ENCODE assay signal across 13 cellular contexts in genomic region chr9:81819859-81820546, GRCh38.
A peak's percentile ranks its signal among the peaks of the same experiment; 100 is the strongest.
DNase-seq lines count a peak whose midpoint lies in the region; ATAC-seq and TF ChIP-seq lines count a peak whose summit lies in the region.
"Had no signal": no experiment of that assay in that cellular context is flagged by ENCODE, and none has a peak within 500 bp of the region (broad histone marks: within the 10 kb centered on the region; RNA-seq: fewer than 3 reads in every experiment).

No MANE protein-coding gene starts in this region.

- no peaks in the 10 kb centered on the region for H3K9me3 ChIP-seq in right cardiac atrium (ENCODE audit: control insufficient read depth, low read length)
- H3K9me3 ChIP-seq: spleen had no signal

- ATAC-seq in right cardiac atrium, result peak; percentile 26 to 48
- no peak for ATAC-seq in Right ventricle myocardium superior (ENCODE audit: poor library complexity)
- ATAC-seq in HG03095 (IDR thresholded peaks at IDR 0.05; ENCODE audit: unreplicated experiment), result no peak
- ATAC-seq: GM12878; naive thymus-derived CD8-positive, alpha-beta T cell had no signal

- no peak for DNase-seq in right cardiac atrium
- DNase-seq in Right ventricle myocardium superior, result no peak
- DNase-seq in fibroblast of peridontal ligament (ENCODE audit: extremely low read depth), result peak; percentile 71
- DNase-seq in neural crest cell (ENCODE audit: low read depth, low spot score), result no peak
- DNase-seq in type B pancreatic cell (ENCODE audit: extremely low spot score, unreplicated experiment), result no peak
- no peak for DNase-seq in UCSD-AML1 (lab: John Stamatoyannopoulos, UW; ENCODE audit: unreplicated experiment)
- DNase-seq in NCI-H1694 (lab: John Stamatoyannopoulos, UW), result no peak
- DNase-seq: activated naive CD4-positive, alpha-beta T cell treated with Interleukin-2 at 50 U/mL for 16 hours; naive thymus-derived CD8-positive, alpha-beta T cell; RPMI8226; spleen had no signal

- TF ChIP-seq CTCF in neural crest cell (conservative IDR thresholded peaks at IDR 0.05) (no peak), type B pancreatic cell (conservative IDR thresholded peaks at IDR 0.05) (no peak)

- H3K4me1 Mint-ChIP-seq in neural crest cell (peaks cover 62% of the 10 kb centered on the region), type B pancreatic cell (ENCODE audit: unreplicated experiment) (peaks cover 32% of the 10 kb centered on the region)

- H3K4me1 ChIP-seq in right cardiac atrium (ENCODE audit: control insufficient read depth, insufficient read depth, low read length), result no peaks in the 10 kb centered on the region

- H3K27ac Mint-ChIP-seq in neural crest cell (ENCODE audit: unreplicated experiment) (peak overlapping the region; percentile 44), type B pancreatic cell (no peak overlapping the region)
- H3K27ac Mint-ChIP-seq: naive thymus-derived CD8-positive, alpha-beta T cell had no signal

- H3K4me3 ChIP-seq in right cardiac atrium (ENCODE audit: low read length), result no peak overlapping the region
- H3K4me3 ChIP-seq: GM12878, spleen had no signal

- H3K27me3 Mint-ChIP-seq in neural crest cell (ENCODE audit: low read depth) (no peaks in the 10 kb centered on the region), type B pancreatic cell (peaks cover 6% of the 10 kb centered on the region)
- H3K27me3 Mint-ChIP-seq: naive thymus-derived CD8-positive, alpha-beta T cell had no signal

- H3K36me3 Mint-ChIP-seq in neural crest cell (ENCODE audit: low read depth) (no peaks in the 10 kb centered on the region), type B pancreatic cell (no peaks in the 10 kb centered on the region)
- H3K36me3 Mint-ChIP-seq: naive thymus-derived CD8-positive, alpha-beta T cell had no signal

- H3K9me3 Mint-ChIP-seq in neural crest cell (peaks cover 2% of the 10 kb centered on the region), type B pancreatic cell (no peaks in the 10 kb centered on the region)
- H3K9me3 Mint-ChIP-seq: naive thymus-derived CD8-positive, alpha-beta T cell had no signal

- no peak overlapping the region for H3K27ac ChIP-seq in right cardiac atrium (ENCODE audit: low read length)
- H3K27ac ChIP-seq: spleen had no signal

- WGBS in right cardiac atrium, result 45% methylated on average over 8 of the region's 8 CpGs

- H3K27me3 ChIP-seq in right cardiac atrium (ENCODE audit: control insufficient read depth, insufficient read depth), result no peaks in the 10 kb centered on the region
- H3K27me3 ChIP-seq: spleen had no signal

- intact Hi-C loops in right cardiac atrium (cut with DNase I) (loop anchor here in 2 of 4 donors (10.0 kb wide), 2 partner anchors 125 to 135 kb away; partner anchors contain the start of gene TLE1 (in 1 of the 2)), Right ventricle myocardium superior (cut with DNase I) (loop anchor here (10.0 kb wide), 1 partner anchor 125 kb away; no protein-coding TSS in a partner anchor)

- H3K4me3 Mint-ChIP-seq in neural crest cell, result peak overlapping the region; percentile 60
- no peak overlapping the region for H3K4me3 Mint-ChIP-seq in type B pancreatic cell
- H3K4me3 Mint-ChIP-seq: naive thymus-derived CD8-positive, alpha-beta T cell had no signal

Comparison
In these comparisons a context has a peak if more than half of its experiments do, and no peak if none do; other contexts are left out.
1. ATAC-seq: peak in right cardiac atrium (2 of 2); none in Right ventricle myocardium superior (single experiment) and HG03095 (single experiment).